9 cellular contexts compared by ENCODE assay signal in genomic region chr1:40049745-40050144, GRCh38. TPM values are rescaled to one million over a fixed set of nuclear protein-coding genes. Genes with fewer than 3 reads are reported as not detected.
DNase-seq lines count a peak whose midpoint lies in the region; ATAC-seq, FAIRE-seq and TF ChIP-seq lines count a peak whose summit lies in the region.
"Had no signal": no experiment of that assay in that cellular context is flagged by ENCODE, and none has a peak within 500 bp of the region (broad histone marks: within the 10 kb centered on the region; RNA-seq: fewer than 3 reads in every experiment).

No MANE protein-coding gene starts in this region.

- 45 to 68% methylated on average over 2 of the region's 2 CpGs for WGBS in sigmoid colon, 2 donors

- peaks cover 82% of the 10 kb centered on the region for H3K4me1 Mint-ChIP-seq in activated B cell treated with CpG ODN at 0.5 μM for 24 hours

- no peaks in the 10 kb centered on the region for H3K27me3 Mint-ChIP-seq in activated B cell treated with CpG ODN at 0.5 μM for 24 hours

- H3K4me3 ChIP-seq in sigmoid colon, result no peak overlapping the region

- H3K27me3 ChIP-seq in sigmoid colon, result no peaks in the 10 kb centered on the region

- H3K4me1 ChIP-seq in sigmoid colon, result peaks cover 0 to 96% (median 74%) of the 10 kb centered on the region in 4 donors

- peak overlapping the region; percentile 46 to 75 (median 70) for H3K27ac ChIP-seq in sigmoid colon

- no peaks in the 10 kb centered on the region for H3K9me3 ChIP-seq in sigmoid colon

- CTCF ChIA-PET in activated B cell treated with CpG ODN at 0.5 μM for 24 hours (lab: Charles Lee), result interaction anchor here (0.9 to 1.7 kb wide), 3 partner anchors 11 to 28 kb away, joined by 3 to 6 read pairs (median 3); no protein-coding TSS in a partner anchor

- ATAC-seq in activated B cell treated with CpG ODN at 0.5 μM for 24 hours (ENCODE audit: low read depth) (no peak), esophagus mucosa (peak; percentile 54), HG02759 (IDR thresholded peaks at IDR 0.05; ENCODE audit: unreplicated experiment) (no peak)

- peak; percentile 52 for FAIRE-seq in GM12891 (lab: Jason Lieb, UNC)

- TF ChIP-seq POLR2A in GM12891 (IDR thresholded peaks at IDR 0.05; ENCODE audit: low read depth, low read length) (peak; percentile 52), sigmoid colon (IDR thresholded peaks at IDR 0.05) (no peak)

- peak overlapping the region; percentile 72 for H3K27ac Mint-ChIP-seq in activated B cell treated with CpG ODN at 0.5 μM for 24 hours

- POLR2A ChIA-PET in activated B cell treated with CpG ODN at 0.5 μM for 24 hours (lab: Charles Lee), result interaction anchor here (2.0 to 4.1 kb wide), 2 partner anchors 9 to 15 kb away, joined by 8 to 34 read pairs; partner anchors contain the start of gene CAP1

- no peaks in the 10 kb centered on the region for H3K36me3 ChIP-seq in sigmoid colon

- intact Hi-C loops in activated B cell treated with CpG ODN at 0.5 μM for 24 hours (cut with micrococcal nuclease) (no loop called here), sigmoid colon (cut with DNase I) (no loop called here)

- H3K36me3 Mint-ChIP-seq in activated B cell treated with CpG ODN at 0.5 μM for 24 hours (ENCODE audit: low read depth), result peaks cover 68% of the 10 kb centered on the region

- H3K4me3 Mint-ChIP-seq in activated B cell treated with CpG ODN at 0.5 μM for 24 hours, result no peak overlapping the region

- TF ChIP-seq CTCF in activated B cell treated with CpG ODN at 0.5 μM for 24 hours (IDR thresholded peaks at IDR 0.05) (no peak), sigmoid colon (IDR thresholded peaks at IDR 0.05) (no peak)

- no peak for TF ChIP-seq EP300 in sigmoid colon (IDR thresholded peaks at IDR 0.05)

- H3K9me3 Mint-ChIP-seq in activated B cell treated with CpG ODN at 0.5 μM for 24 hours, result no peaks in the 10 kb centered on the region

- no peak for DNase-seq in GM12891 (ENCODE audit: insufficient read length, low spot score)
- no peak for DNase-seq in activated B cell treated with CpG ODN at 0.5 μM for 24 hours
- no peak for DNase-seq in sigmoid colon
- no peak for DNase-seq in DMS53 (lab: John Stamatoyannopoulos, UW)
- DNase-seq in SW 1271 (lab: John Stamatoyannopoulos, UW), result no peak
- DNase-seq in GF-D8 (lab: John Stamatoyannopoulos, UW), result no peak
- DNase-seq: NCI-H82 had no signal

TF ChIP-seq in GM12891, 5 proteins besides CTCF, POLR2A, EP300 and RAD21:
- TF ChIP-seq POLR2AphosphoS5 (IDR thresholded peaks at IDR 0.05; ENCODE audit: low read depth, low read length) (no peak; the same call in 1 of the 2 replicates), POU2F2 (IDR thresholded peaks at IDR 0.05; ENCODE audit: low read depth, low read length) (no peak), TAF1 (IDR thresholded peaks at IDR 0.05; ENCODE audit: low read depth, low read length) (no peak), PAX5 (IDR thresholded peaks at IDR 0.05; ENCODE audit: insufficient read depth, low read length, severe bottlenecking) (no peak), SPI1 (IDR thresholded peaks at IDR 0.05; ENCODE audit: low read depth, low read length) (no peak)

RNA-seq across cellular contexts. Expression of gene CAP1, which starts 9.2 kb away (rescaled TPM):
- 324 TPM for polyA plus RNA-seq in GM12891 (2012; ENCODE audit: low read depth, missing spikeins)
- total RNA-seq in activated B cell treated with CpG ODN at 0.5 μM for 24 hours (410 and 411 TPM in 2 replicates), esophagus mucosa (240 TPM), sigmoid colon (100 to 1,000 TPM; 177 to 234 (median 231) TPM)
- 100 to 1,000 TPM; 286 to 412 (median 346) TPM for polyA plus RNA-seq in sigmoid colon

RNA-seq across cellular contexts. Expression of gene PPT1, which starts 47.3 kb away (rescaled TPM):
- 40.7 TPM for polyA plus RNA-seq in GM12891 (2012; ENCODE audit: low read depth, missing spikeins)
- total RNA-seq in activated B cell treated with CpG ODN at 0.5 μM for 24 hours (41.8 and 43.5 TPM in 2 replicates), esophagus mucosa (41.0 TPM), sigmoid colon (10 to 100 TPM; 70.4 to 86.7 (median 75.9) TPM)
- polyA plus RNA-seq in sigmoid colon, result 10 to 100 TPM; 10.2 to 76.3 (median 54.9) TPM
